ENCODE assay signal across 1 cellular context in the genomic region with DNA sequence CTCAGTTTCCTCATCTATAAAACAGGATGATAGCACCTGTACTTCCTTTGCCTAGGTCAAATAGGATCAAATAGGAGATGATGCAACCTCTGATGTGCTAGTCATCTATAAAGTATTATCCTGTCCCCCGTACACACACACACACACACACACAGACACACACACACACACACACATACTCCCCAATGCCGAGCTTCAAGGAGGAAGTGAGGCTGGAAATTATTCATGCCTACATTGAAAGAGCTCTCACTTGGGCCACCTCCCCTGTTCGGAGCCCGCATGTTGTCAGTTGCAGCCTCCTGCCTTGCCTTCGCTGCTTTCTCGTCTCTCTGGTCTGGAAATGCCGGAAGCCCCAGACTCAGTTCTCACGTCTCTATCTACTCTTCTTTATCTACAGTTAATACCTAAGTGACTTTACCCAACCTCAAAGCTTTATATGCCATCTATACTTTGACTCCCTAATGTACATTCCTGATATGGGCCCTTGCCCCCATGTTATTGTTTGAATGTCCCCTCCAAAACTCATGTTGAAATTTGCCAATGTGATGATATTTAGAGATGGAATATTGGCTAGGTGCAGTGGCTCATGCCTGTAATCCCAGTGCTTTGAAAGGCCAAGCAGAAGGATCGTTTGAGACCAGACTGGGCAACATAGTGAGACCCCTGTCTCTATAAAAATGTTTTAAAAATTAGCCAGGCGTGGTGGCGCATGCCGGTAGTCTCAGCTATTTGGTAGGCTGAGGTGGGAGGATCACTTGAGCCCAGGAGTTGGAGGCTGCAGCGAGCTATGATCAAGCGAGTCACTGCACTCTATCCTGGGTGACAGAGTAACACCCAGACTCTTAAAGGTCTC.
TF ChIP-seq lines count a peak whose summit lies in the region.

No MANE protein-coding gene starts in this region.

TF ChIP-seq in K562, 482 proteins besides CTCF, POLR2A, EP300 and RAD21 (continued from another document and continues in another):
- TF ChIP-seq, protein P1, sequence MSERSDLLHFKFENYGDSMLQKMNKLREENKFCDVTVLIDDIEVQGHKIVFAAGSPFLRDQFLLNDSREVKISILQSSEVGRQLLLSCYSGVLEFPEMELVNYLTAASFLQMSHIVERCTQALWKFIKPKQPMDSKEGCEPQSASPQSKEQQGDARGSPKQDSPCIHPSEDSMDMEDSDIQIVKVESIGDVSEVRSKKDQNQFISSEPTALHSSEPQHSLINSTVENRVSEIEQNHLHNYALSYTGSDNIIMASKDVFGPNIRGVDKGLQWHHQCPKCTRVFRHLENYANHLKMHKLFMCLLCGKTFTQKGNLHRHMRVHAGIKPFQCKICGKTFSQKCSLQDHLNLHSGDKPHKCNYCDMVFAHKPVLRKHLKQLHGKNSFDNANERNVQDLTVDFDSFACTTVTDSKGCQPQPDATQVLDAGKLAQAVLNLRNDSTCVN (CRISPR knock-in tag; IDR thresholded peaks at IDR 0.05) = 0 out of 2 replicates have a peak, but pooled peaks have one; percentile 46
- TF ChIP-seq HMGN3 (IDR thresholded peaks at IDR 0.05; ENCODE audit: borderline replicate concordance, extremely low read depth, insufficient read length, low read depth, low read length) (no peak), NFE2L1 (tag; IDR thresholded peaks at IDR 0.05; ENCODE audit: borderline replicate concordance, low read depth) (no peak), STAT5A (IDR thresholded peaks at IDR 0.05; ENCODE audit: borderline replicate concordance, low read length) (no peak), ZNF41 (CRISPR knock-in tag; conservative IDR thresholded peaks at IDR 0.05) (no peak), ZNF584 (CRISPR knock-in tag; IDR thresholded peaks at IDR 0.05; ENCODE audit: low read depth) (no peak; the same call in 1 of the 2 replicates), RBM34 (IDR thresholded peaks at IDR 0.05; ENCODE audit: borderline replicate concordance, insufficient read depth, low read length) (no peak), GATAD2B (IDR thresholded peaks at IDR 0.05; ENCODE audit: borderline replicate concordance) (no peak), ZNF175 (CRISPR knock-in tag; IDR thresholded peaks at IDR 0.05; ENCODE audit: low read depth) (no peak), ZNF695 (CRISPR knock-in tag; IDR thresholded peaks at IDR 0.05) (no peak), GATA2 (CRISPR knock-in tag; IDR thresholded peaks at IDR 0.05) (no peak), DACH1 (IDR thresholded peaks at IDR 0.05; ENCODE audit: partially characterized antibody) (no peak), PCBP1 (IDR thresholded peaks at IDR 0.05; ENCODE audit: low read depth, low read length, poor library complexity, severe bottlenecking) (no peak), MYC (IDR thresholded peaks at IDR 0.05; ENCODE audit: low read depth, low read length) (no peak), MYC (CRISPR knock-in tag; IDR thresholded peaks at IDR 0.05; ENCODE audit: borderline replicate concordance, low read depth) (no peak), NCOA2 (IDR thresholded peaks at IDR 0.05; ENCODE audit: partially characterized antibody in 2 of 2) (no peak), ZNF274 (IDR thresholded peaks at IDR 0.05; ENCODE audit: borderline replicate concordance, low read depth, low read length) (no peak), CCNT2 (IDR thresholded peaks at IDR 0.05; ENCODE audit: borderline replicate concordance, extremely low read depth, insufficient read length, low read depth, low read length) (no peak), ZNF778 (CRISPR knock-in tag; IDR thresholded peaks at IDR 0.05) (no peak), CAMTA2 (CRISPR knock-in tag; conservative IDR thresholded peaks at IDR 0.05) (no peak), HSF4 (CRISPR knock-in tag; IDR thresholded peaks at IDR 0.05; ENCODE audit: borderline replicate concordance) (0 out of 2 replicates have a peak, but pooled peaks have one; percentile 17), NR2C2 (CRISPR knock-in tag; IDR thresholded peaks at IDR 0.05) (0 out of 2 replicates have a peak, but pooled peaks have one; percentile 18), NR2C2 (tag; IDR thresholded peaks at IDR 0.05) (no peak), KLF6 (CRISPR knock-in tag; IDR thresholded peaks at IDR 0.05; ENCODE audit: borderline replicate concordance) (0 out of 2 replicates have a peak, but pooled peaks have one; percentile 7), CCAR2 (IDR thresholded peaks at IDR 0.05; ENCODE audit: low read depth, low read length) (no peak), ZNF75A (CRISPR knock-in tag; IDR thresholded peaks at IDR 0.05) (no peak), YBX1 (IDR thresholded peaks at IDR 0.05) (no peak), XRCC3 (IDR thresholded peaks at IDR 0.05) (no peak), BRCA1 (IDR thresholded peaks at IDR 0.05) (no peak), BRCA1 (CRISPR knock-in tag; IDR thresholded peaks at IDR 0.05) (no peak), SETDB1 (IDR thresholded peaks at IDR 0.05; ENCODE audit: low read length) (no peak), TAF7 (tag; IDR thresholded peaks at IDR 0.05) (no peak), TGIF2 (CRISPR knock-in tag; IDR thresholded peaks at IDR 0.05) (no peak), CHD2 (IDR thresholded peaks at IDR 0.05; ENCODE audit: low read depth, low read length) (no peak), ZNF76 (CRISPR knock-in tag; IDR thresholded peaks at IDR 0.05; ENCODE audit: borderline replicate concordance) (no peak), KLF16 (IDR thresholded peaks at IDR 0.05) (no peak), CBX1 (IDR thresholded peaks at IDR 0.05; ENCODE audit: low read depth) (no peak), ETV1 (tag; conservative IDR thresholded peaks at IDR 0.05; ENCODE audit: low read depth) (no peak), SPI1 (IDR thresholded peaks at IDR 0.05; ENCODE audit: borderline replicate concordance, low read depth, low read length) (peak; percentile 85; the same call in 1 of the 2 replicates), BMI1 (IDR thresholded peaks at IDR 0.05; ENCODE audit: low read length) (no peak), ZNF507 (tag; conservative IDR thresholded peaks at IDR 0.05) (no peak), CBX8 (IDR thresholded peaks at IDR 0.05; ENCODE audit: borderline replicate concordance, extremely low read depth, low read depth, low read length, poor library complexity, severe bottlenecking) (no peak), XRCC5 (IDR thresholded peaks at IDR 0.05; ENCODE audit: low read depth, low read length) (no peak), FOXP1 (CRISPR knock-in tag; IDR thresholded peaks at IDR 0.05) (no peak), ARID2 (IDR thresholded peaks at IDR 0.05) (no peak), KAT7 (CRISPR knock-in tag; IDR thresholded peaks at IDR 0.05; ENCODE audit: borderline replicate concordance) (no peak), ESRRA (IDR thresholded peaks at IDR 0.05; ENCODE audit: borderline replicate concordance, low read depth) (no peak), ZNF77 (CRISPR knock-in tag; IDR thresholded peaks at IDR 0.05) (no peak), FOS (IDR thresholded peaks at IDR 0.05; ENCODE audit: extremely low read depth, insufficient read length) (no peak), ATF7 (IDR thresholded peaks at IDR 0.05) (no peak; the same call in none of the 2 replicates), SOX6 (IDR thresholded peaks at IDR 0.05) (no peak; the same call in 1 of the 2 replicates), ETV5 (CRISPR knock-in tag; IDR thresholded peaks at IDR 0.05; ENCODE audit: low read depth) (no peak; the same call in 1 of the 2 replicates), E2F3 (CRISPR knock-in tag; IDR thresholded peaks at IDR 0.05) (no peak), ZNF347 (CRISPR knock-in tag; IDR thresholded peaks at IDR 0.05; ENCODE audit: low read depth) (no peak)
- TF ChIP-seq, protein P2, sequence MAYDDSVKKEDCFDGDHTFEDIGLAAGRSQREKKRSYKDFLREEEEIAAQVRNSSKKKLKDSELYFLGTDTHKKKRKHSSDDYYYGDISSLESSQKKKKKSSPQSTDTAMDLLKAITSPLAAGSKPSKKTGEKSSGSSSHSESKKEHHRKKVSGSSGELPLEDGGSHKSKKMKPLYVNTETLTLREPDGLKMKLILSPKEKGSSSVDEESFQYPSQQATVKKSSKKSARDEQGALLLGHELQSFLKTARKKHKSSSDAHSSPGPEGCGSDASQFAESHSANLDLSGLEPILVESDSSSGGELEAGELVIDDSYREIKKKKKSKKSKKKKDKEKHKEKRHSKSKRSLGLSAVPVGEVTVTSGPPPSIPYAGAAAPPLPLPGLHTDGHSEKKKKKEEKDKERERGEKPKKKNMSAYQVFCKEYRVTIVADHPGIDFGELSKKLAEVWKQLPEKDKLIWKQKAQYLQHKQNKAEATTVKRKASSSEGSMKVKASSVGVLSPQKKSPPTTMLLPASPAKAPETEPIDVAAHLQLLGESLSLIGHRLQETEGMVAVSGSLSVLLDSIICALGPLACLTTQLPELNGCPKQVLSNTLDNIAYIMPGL (CRISPR knock-in tag; IDR thresholded peaks at IDR 0.05) = no peak
- TF ChIP-seq, protein P3, sequence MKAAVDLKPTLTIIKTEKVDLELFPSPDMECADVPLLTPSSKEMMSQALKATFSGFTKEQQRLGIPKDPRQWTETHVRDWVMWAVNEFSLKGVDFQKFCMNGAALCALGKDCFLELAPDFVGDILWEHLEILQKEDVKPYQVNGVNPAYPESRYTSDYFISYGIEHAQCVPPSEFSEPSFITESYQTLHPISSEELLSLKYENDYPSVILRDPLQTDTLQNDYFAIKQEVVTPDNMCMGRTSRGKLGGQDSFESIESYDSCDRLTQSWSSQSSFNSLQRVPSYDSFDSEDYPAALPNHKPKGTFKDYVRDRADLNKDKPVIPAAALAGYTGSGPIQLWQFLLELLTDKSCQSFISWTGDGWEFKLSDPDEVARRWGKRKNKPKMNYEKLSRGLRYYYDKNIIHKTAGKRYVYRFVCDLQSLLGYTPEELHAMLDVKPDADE (conservative IDR thresholded peaks at IDR 0.05; ENCODE audit: control insufficient read depth, low read depth, low read length) = no peak
- TF ChIP-seq, protein P4, sequence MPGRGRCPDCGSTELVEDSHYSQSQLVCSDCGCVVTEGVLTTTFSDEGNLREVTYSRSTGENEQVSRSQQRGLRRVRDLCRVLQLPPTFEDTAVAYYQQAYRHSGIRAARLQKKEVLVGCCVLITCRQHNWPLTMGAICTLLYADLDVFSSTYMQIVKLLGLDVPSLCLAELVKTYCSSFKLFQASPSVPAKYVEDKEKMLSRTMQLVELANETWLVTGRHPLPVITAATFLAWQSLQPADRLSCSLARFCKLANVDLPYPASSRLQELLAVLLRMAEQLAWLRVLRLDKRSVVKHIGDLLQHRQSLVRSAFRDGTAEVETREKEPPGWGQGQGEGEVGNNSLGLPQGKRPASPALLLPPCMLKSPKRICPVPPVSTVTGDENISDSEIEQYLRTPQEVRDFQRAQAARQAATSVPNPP (IDR thresholded peaks at IDR 0.05; ENCODE audit: borderline replicate concordance, insufficient read depth, insufficient read length) = no peak
- TF ChIP-seq, protein P5, sequence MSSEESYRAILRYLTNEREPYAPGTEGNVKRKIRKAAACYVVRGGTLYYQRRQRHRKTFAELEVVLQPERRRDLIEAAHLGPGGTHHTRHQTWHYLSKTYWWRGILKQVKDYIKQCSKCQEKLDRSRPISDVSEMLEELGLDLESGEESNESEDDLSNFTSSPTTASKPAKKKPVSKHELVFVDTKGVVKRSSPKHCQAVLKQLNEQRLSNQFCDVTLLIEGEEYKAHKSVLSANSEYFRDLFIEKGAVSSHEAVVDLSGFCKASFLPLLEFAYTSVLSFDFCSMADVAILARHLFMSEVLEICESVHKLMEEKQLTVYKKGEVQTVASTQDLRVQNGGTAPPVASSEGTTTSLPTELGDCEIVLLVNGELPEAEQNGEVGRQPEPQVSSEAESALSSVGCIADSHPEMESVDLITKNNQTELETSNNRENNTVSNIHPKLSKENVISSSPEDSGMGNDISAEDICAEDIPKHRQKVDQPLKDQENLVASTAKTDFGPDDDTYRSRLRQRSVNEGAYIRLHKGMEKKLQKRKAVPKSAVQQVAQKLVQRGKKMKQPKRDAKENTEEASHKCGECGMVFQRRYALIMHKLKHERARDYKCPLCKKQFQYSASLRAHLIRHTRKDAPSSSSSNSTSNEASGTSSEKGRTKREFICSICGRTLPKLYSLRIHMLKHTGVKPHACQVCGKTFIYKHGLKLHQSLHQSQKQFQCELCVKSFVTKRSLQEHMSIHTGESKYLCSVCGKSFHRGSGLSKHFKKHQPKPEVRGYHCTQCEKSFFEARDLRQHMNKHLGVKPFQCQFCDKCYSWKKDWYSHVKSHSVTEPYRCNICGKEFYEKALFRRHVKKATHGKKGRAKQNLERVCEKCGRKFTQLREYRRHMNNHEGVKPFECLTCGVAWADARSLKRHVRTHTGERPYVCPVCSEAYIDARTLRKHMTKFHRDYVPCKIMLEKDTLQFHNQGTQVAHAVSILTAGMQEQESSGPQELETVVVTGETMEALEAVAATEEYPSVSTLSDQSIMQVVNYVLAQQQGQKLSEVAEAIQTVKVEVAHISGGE (CRISPR knock-in tag; IDR thresholded peaks at IDR 0.05) = no peak
- TF ChIP-seq, protein P6, sequence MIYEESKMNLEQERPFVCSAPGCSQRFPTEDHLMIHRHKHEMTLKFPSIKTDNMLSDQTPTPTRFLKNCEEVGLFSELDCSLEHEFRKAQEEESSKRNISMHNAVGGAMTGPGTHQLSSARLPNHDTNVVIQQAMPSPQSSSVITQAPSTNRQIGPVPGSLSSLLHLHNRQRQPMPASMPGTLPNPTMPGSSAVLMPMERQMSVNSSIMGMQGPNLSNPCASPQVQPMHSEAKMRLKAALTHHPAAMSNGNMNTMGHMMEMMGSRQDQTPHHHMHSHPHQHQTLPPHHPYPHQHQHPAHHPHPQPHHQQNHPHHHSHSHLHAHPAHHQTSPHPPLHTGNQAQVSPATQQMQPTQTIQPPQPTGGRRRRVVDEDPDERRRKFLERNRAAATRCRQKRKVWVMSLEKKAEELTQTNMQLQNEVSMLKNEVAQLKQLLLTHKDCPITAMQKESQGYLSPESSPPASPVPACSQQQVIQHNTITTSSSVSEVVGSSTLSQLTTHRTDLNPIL (CRISPR knock-in tag; IDR thresholded peaks at IDR 0.05) = no peak
- TF ChIP-seq, protein P7, sequence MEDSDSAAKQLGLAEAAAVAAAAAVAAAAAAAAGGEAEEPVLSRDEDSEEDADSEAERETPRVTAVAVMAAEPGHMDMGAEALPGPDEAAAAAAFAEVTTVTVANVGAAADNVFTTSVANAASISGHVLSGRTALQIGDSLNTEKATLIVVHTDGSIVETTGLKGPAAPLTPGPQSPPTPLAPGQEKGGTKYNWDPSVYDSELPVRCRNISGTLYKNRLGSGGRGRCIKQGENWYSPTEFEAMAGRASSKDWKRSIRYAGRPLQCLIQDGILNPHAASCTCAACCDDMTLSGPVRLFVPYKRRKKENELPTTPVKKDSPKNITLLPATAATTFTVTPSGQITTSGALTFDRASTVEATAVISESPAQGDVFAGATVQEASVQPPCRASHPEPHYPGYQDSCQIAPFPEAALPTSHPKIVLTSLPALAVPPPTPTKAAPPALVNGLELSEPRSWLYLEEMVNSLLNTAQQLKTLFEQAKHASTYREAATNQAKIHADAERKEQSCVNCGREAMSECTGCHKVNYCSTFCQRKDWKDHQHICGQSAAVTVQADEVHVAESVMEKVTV (CRISPR knock-in tag; IDR thresholded peaks at IDR 0.05) = no peak
- TF ChIP-seq, protein P8, sequence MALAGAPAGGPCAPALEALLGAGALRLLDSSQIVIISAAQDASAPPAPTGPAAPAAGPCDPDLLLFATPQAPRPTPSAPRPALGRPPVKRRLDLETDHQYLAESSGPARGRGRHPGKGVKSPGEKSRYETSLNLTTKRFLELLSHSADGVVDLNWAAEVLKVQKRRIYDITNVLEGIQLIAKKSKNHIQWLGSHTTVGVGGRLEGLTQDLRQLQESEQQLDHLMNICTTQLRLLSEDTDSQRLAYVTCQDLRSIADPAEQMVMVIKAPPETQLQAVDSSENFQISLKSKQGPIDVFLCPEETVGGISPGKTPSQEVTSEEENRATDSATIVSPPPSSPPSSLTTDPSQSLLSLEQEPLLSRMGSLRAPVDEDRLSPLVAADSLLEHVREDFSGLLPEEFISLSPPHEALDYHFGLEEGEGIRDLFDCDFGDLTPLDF (CRISPR knock-in tag; IDR thresholded peaks at IDR 0.05) = no peak
